In the genomic region with DNA sequence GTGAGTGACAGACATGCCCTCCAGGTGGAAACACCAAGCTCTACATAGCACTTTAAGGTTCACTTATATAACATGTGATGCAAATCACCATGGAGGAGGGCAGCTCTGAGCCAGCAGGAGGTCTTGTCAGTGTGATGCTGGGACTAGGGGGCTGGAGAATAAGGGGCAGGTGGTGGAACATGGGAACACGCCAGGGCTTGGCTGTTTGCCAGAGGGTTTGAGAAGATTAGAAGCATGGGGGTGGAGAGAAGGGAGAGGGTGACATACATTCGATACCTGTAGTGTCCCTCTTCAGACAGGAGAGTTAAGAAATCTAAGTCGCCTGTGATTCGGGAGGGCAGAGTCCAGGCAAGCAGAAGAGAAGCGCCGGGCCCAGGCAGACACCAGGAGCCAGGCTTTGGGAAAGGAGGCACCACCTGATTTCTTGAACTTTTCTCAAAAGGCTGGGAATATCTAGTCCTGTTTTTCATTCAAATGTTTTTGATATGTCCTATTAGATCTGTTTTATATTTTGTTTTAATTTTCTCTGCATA, we compare ENCODE assay signal across 15 cellular contexts. TPM values are rescaled to one million over a fixed set of nuclear protein-coding genes. Genes with fewer than 3 reads are reported as not detected.
DNase-seq lines count a peak whose midpoint lies in the region; ATAC-seq and TF ChIP-seq lines count a peak whose summit lies in the region.
"Had no signal": no experiment of that assay in that cellular context is flagged by ENCODE, and none has a peak within 500 bp of the region (broad histone marks: within the 10 kb centered on the region; RNA-seq: fewer than 3 reads in every experiment).

No MANE protein-coding gene starts in this region.

- H3K27ac Mint-ChIP-seq in endothelial cell (ENCODE audit: unreplicated experiment): no peak overlapping the region
- H3K27ac Mint-ChIP-seq: activated B cell treated with CpG ODN at 0.5 μM for 24 hours; activated CD8-positive, alpha-beta memory T cell treated with anti-CD3 and anti-CD28 coated beads, Interleukin-2, amount 10 ng/mL, durations not matched to agents 7 days and 5 days; nephron progenitor cell; T-cell had no signal

- no peaks in the 10 kb centered on the region for H3K9me3 Mint-ChIP-seq in endothelial cell (ENCODE audit: unreplicated experiment)
- H3K9me3 Mint-ChIP-seq: activated B cell treated with CpG ODN at 0.5 μM for 24 hours, nephron progenitor cell, T-cell had no signal

- no peaks in the 10 kb centered on the region for H3K36me3 Mint-ChIP-seq in endothelial cell (ENCODE audit: low read depth, unreplicated experiment)
- H3K36me3 Mint-ChIP-seq: activated CD8-positive, alpha-beta memory T cell treated with anti-CD3 and anti-CD28 coated beads, Interleukin-2, amount 10 ng/mL, durations not matched to agents 7 days and 5 days; T-cell had no signal

- no peaks in the 10 kb centered on the region for H3K27me3 Mint-ChIP-seq in endothelial cell (ENCODE audit: unreplicated experiment)

- DNase-seq in DMS 273 (lab: John Stamatoyannopoulos, UW; ENCODE audit: unreplicated experiment) (peak; percentile 93), NCI-H146 (lab: John Stamatoyannopoulos, UW) (peak; percentile 91), NCI-H345 treated with DMSO at 0.1 percent for 48 hours (lab: John Stamatoyannopoulos, UW; ENCODE audit: unreplicated experiment) (peak; percentile 97), endothelial cell (ENCODE audit: low spot score) (no peak), mucosa of gallbladder (ENCODE audit: low spot score) (no peak), T1000 (lab: John Stamatoyannopoulos, UW) (no peak), retina (no peak)
- DNase-seq: activated B cell treated with CpG ODN at 0.5 μM for 24 hours; activated CD8-positive, alpha-beta memory T cell treated with anti-CD3 and anti-CD28 coated beads, Interleukin-2, amount 10 ng/mL, durations not matched to agents 7 days and 5 days; activated gamma-delta T cell treated with Interleukin-2 at 50 U/mL for 16 hours; nephron progenitor cell; stimulated activated CD4-positive, alpha-beta T cell treated with anti-CD3 and anti-CD28 coated beads, Interleukin-15, amount 100 ng/mL, for 24 hours; T-cell had no signal

- TF ChIP-seq CTCF in endothelial cell (IDR thresholded peaks at IDR 0.05; ENCODE audit: unreplicated experiment): no peak

- no peak for ATAC-seq in HG03432 (IDR thresholded peaks at IDR 0.05; ENCODE audit: unreplicated experiment)
- ATAC-seq: activated CD8-positive, alpha-beta memory T cell treated with anti-CD3 and anti-CD28 coated beads, Interleukin-2, amount 10 ng/mL, durations not matched to agents 7 days and 5 days; T-cell had no signal

- peak overlapping the region; percentile 2 for H3K4me3 Mint-ChIP-seq in endothelial cell (ENCODE audit: unreplicated experiment)
- H3K4me3 Mint-ChIP-seq: activated B cell treated with CpG ODN at 0.5 μM for 24 hours; activated CD8-positive, alpha-beta memory T cell treated with anti-CD3 and anti-CD28 coated beads, Interleukin-2, amount 10 ng/mL, durations not matched to agents 7 days and 5 days; nephron progenitor cell; T-cell had no signal

- peaks cover 4% of the 10 kb centered on the region for H3K4me1 Mint-ChIP-seq in endothelial cell (ENCODE audit: unreplicated experiment)
- H3K4me1 Mint-ChIP-seq: activated B cell treated with CpG ODN at 0.5 μM for 24 hours; activated CD8-positive, alpha-beta memory T cell treated with anti-CD3 and anti-CD28 coated beads, Interleukin-2, amount 10 ng/mL, durations not matched to agents 7 days and 5 days; nephron progenitor cell; T-cell had no signal

RNA-seq across cellular contexts. Expression of a gene that starts 16.9 kb away (rescaled TPM):
- 1.1 TPM for total RNA-seq in endothelial cell (ENCODE audit: unreplicated experiment)
- 0.83 TPM for total RNA-seq in mucosa of gallbladder
- total RNA-seq: activated B cell treated with CpG ODN at 0.5 μM for 24 hours; activated CD8-positive, alpha-beta memory T cell treated with anti-CD3 and anti-CD28 coated beads, Interleukin-2, amount 10 ng/mL, durations not matched to agents 7 days and 5 days; lung microvascular endothelial cell had no signal

Comparison
In these comparisons a context has a peak if more than half of its experiments do, and no peak if none do; other contexts are left out.
1. DNase-seq: peak in DMS 273 (single experiment), NCI-H146 (single experiment) and NCI-H345 treated with DMSO at 0.1 percent for 48 hours (single experiment); none in endothelial cell (single experiment), mucosa of gallbladder (single experiment), T1000 (single experiment) and retina (single experiment).